In genomic region chr6:69421986-69422385, GRCh38 we compare ENCODE assay signal across 23 cellular contexts.
DNase-seq lines count a peak whose midpoint lies in the region; ATAC-seq and TF ChIP-seq lines count a peak whose summit lies in the region.
"Had no signal": no experiment of that assay in that cellular context is flagged by ENCODE, and none has a peak within 500 bp of the region (broad histone marks: within the 10 kb centered on the region; RNA-seq: fewer than 3 reads in every experiment).

No MANE protein-coding gene starts in this region.

- H3K27me3 ChIP-seq in right lobe of liver: no peaks in the 10 kb centered on the region
- H3K27me3 ChIP-seq: BE2C; BLaER1 treated with 17β-estradiol and CSF1 and Interleukin-3, amounts not matched to agents 10 nM and 100 nM had no signal

- no peaks in the 10 kb centered on the region for H3K27me3 Mint-ChIP-seq in brain
- H3K27me3 Mint-ChIP-seq: CD4-positive, alpha-beta T cell; CD8-positive, alpha-beta memory T cell had no signal

- POLR2A ChIA-PET in RWPE1 (lab: Yijun Ruan, JAX; ENCODE audit: low non-redundant PET): no interaction called here

- CTCF ChIA-PET in RWPE1 (lab: Yijun Ruan, JAX): no interaction called here

- peak overlapping the region in 1 of 5 experiments; percentile 46 for H3K4me3 Mint-ChIP-seq in brain
- H3K4me3 Mint-ChIP-seq: CD14-positive monocyte; CD4-positive, alpha-beta T cell; CD8-positive, alpha-beta memory T cell; GM23338; H9; HFFc6 had no signal

- H3K4me1 ChIP-seq in right lobe of liver: no peaks in the 10 kb centered on the region
- H3K4me1 ChIP-seq: A549; BLaER1 treated with 17β-estradiol and CSF1 and Interleukin-3, amounts not matched to agents 10 nM and 100 nM had no signal

- peaks cover 62% of the 10 kb centered on the region for H3K4me1 Mint-ChIP-seq in brain
- H3K4me1 Mint-ChIP-seq: CD14-positive monocyte; CD8-positive, alpha-beta memory T cell had no signal

- H3K9me3 Mint-ChIP-seq in brain: peaks cover 0 to 3% (median 0%) of the 10 kb centered on the region in 5 experiments
- H3K9me3 Mint-ChIP-seq: CD4-positive, alpha-beta T cell; GM23338; H9 had no signal

- in situ Hi-C loops in G401 (cut with HindIII; ENCODE audit: low sequenced_read_pairs): no loop called here

- no peak overlapping the region for H3K4me3 ChIP-seq in right lobe of liver
- H3K4me3 ChIP-seq: A549; BLaER1 treated with 17β-estradiol and CSF1 and Interleukin-3, amounts not matched to agents 10 nM and 100 nM; GM12878; GM23338 had no signal

- no peak for TF ChIP-seq CTCF in brain (conservative IDR thresholded peaks at IDR 0.05)
- no peak for TF ChIP-seq CTCF in RWPE1 (conservative IDR thresholded peaks at IDR 0.05; ENCODE audit: low read depth)
- TF ChIP-seq CTCF in right lobe of liver (IDR thresholded peaks at IDR 0.05): no peak

- H3K27ac Mint-ChIP-seq in brain: peak overlapping the region in 4 of 5 experiments; percentile 43 to 86 (median 84)
- H3K27ac Mint-ChIP-seq: CD14-positive monocyte; CD4-positive, alpha-beta T cell; CD8-positive, alpha-beta memory T cell; GM23338; H9; HFFc6 had no signal

- H3K9me3 ChIP-seq in right lobe of liver: no peaks in the 10 kb centered on the region
- H3K9me3 ChIP-seq: A549; BE2C; BLaER1 treated with 17β-estradiol and CSF1 and Interleukin-3, amounts not matched to agents 10 nM and 100 nM had no signal

- no peak overlapping the region for H3K27ac ChIP-seq in RWPE1
- no peak overlapping the region for H3K27ac ChIP-seq in right lobe of liver
- H3K27ac ChIP-seq: A549; BLaER1 treated with 17β-estradiol and CSF1 and Interleukin-3, amounts not matched to agents 10 nM and 100 nM had no signal

- no peaks in the 10 kb centered on the region for H3K36me3 ChIP-seq in right lobe of liver
- H3K36me3 ChIP-seq: BE2C; BLaER1 treated with 17β-estradiol and CSF1 and Interleukin-3, amounts not matched to agents 10 nM and 100 nM had no signal

- intact Hi-C loops in right lobe of liver (cut with DNase I): no loop called here

- WGBS in right lobe of liver (ENCODE audit: insufficient coverage, low coverage, low lambda C conversion rate, missing lambda C conversion rate): 77% methylated on average over 1 of the region's 1 CpG

- no peaks in the 10 kb centered on the region for H3K36me3 Mint-ChIP-seq in brain
- H3K36me3 Mint-ChIP-seq: CD14-positive monocyte; CD8-positive, alpha-beta memory T cell had no signal

- ATAC-seq in right lobe of liver: no peak
- ATAC-seq in GM18511 (IDR thresholded peaks at IDR 0.05; ENCODE audit: unreplicated experiment): no peak
- ATAC-seq: A549, GM12878, GM23338, HCT116 had no signal

- TF ChIP-seq POLR2A in right lobe of liver (IDR thresholded peaks at IDR 0.05): no peak

- DNase-seq in G401 (ENCODE audit: low spot score): peak; percentile 82
- peak; percentile 57 for DNase-seq in NCI-H1694 treated with DMSO at 0.1 percent for 48 hours (lab: John Stamatoyannopoulos, UW)
- peak; percentile 29 for DNase-seq in cerebellum (ENCODE audit: low spot score)
- DNase-seq in RWPE1 (ENCODE audit: low spot score): no peak
- no peak for DNase-seq in right lobe of liver
- no peak for DNase-seq in ureter (ENCODE audit: low spot score)
- DNase-seq: 8988T; ACHN; AML-193; CD4-positive, alpha-beta T cell; CD8-positive, alpha-beta memory T cell; GDM1; H9; HFFc6 had no signal

Comparison
In these comparisons a context has a peak if more than half of its experiments do, and no peak if none do; other contexts are left out.
1. DNase-seq: peak in G401 (single experiment), NCI-H1694 treated with DMSO at 0.1 percent for 48 hours (single experiment) and cerebellum (single experiment); none in RWPE1 (single experiment), right lobe of liver (0 of 3) and ureter (single experiment).